Comparison of ENCODE assay signal across 18 cellular contexts in genomic region chr2:183232161-183232865, GRCh38.
"Had no signal": no experiment of that assay in that cellular context is flagged by ENCODE, and none has a peak within 500 bp of the region (broad histone marks: within the 10 kb centered on the region; RNA-seq: fewer than 3 reads in every experiment).

No MANE protein-coding gene starts in this region.

- FAIRE-seq: small intestine, TTC549 had no signal

- H3K27ac ChIP-seq: coronary artery, right atrium auricular region, thoracic aorta, upper lobe of right lung had no signal

- ATAC-seq: left ventricle myocardium superior, mucosa of descending colon, upper lobe of right lung had no signal

- H3K4me3 ChIP-seq: coronary artery, mucosa of descending colon, right atrium auricular region, thoracic aorta, upper lobe of right lung had no signal

- H3K9me3 ChIP-seq: mucosa of descending colon, right atrium auricular region, thoracic aorta, upper lobe of right lung had no signal

- H3K36me3 ChIP-seq: right atrium auricular region, thoracic aorta, upper lobe of right lung had no signal

- H3K27me3 ChIP-seq: right atrium auricular region, upper lobe of right lung had no signal

- H3K4me1 ChIP-seq: upper lobe of right lung had no signal

- DNase-seq: activated CD4-positive, alpha-beta T cell treated with anti-CD3 and anti-CD28 coated beads, Interleukin-2, amount 50 U/mL, for 48 hours; erythroblast; foreskin melanocyte; head of caudate nucleus; kidney glomerular epithelial cell; left ventricle myocardium superior; mucosa of descending colon; naive B cell; small intestine; stimulated activated CD4-positive, alpha-beta T cell treated with anti-CD3 and anti-CD28 coated beads, Interleukin-15, amount 100 ng/mL, for 24 hours; stimulated activated CD4-positive, alpha-beta T cell treated with anti-CD3 and anti-CD28 coated beads, Interleukin-2, amount 100 ng/mL, for 48 hours; SW 1271; T-helper 2 cell; upper lobe of right lung had no signal
